ENCODE assay signal across 18 cellular contexts in genomic region chr17:82596837-82597672, GRCh38.
"Had no signal": no experiment of that assay in that cellular context is flagged by ENCODE, and none has a peak within 500 bp of the region (broad histone marks: within the 10 kb centered on the region; RNA-seq: fewer than 3 reads in every experiment).

No MANE protein-coding gene starts in this region.

- H3K9me3 Mint-ChIP-seq: activated CD4-positive, alpha-beta T cell treated with anti-CD3 and anti-CD28 coated beads, Interleukin-2, amount 10 ng/mL, durations not matched to agents 24 days and 14 days; activated T-helper 17 cell treated with anti-CD3 and anti-CD28 coated beads, Interleukin-2, amount 50 U/mL, for 72 hours; neural progenitor cell; stimulated activated effector memory CD8-positive, alpha-beta T cell treated with anti-CD3 and anti-CD28 coated beads, Interleukin-12 subunit alpha, Interleukin-12 subunit beta, amount 100 ng/mL, for 72 hours; T-helper 2 cell treated with Interferon-gamma antibody and Interleukin-4, amounts not matched to agents 5 μg/mL and 100 μg/mL, for 36 hours had no signal

- H3K4me2 ChIP-seq: neural progenitor cell had no signal

- H3K36me3 ChIP-seq: neural progenitor cell had no signal

- H3K9me3 ChIP-seq: body of pancreas, pancreas, vagina had no signal

- H3K27me3 Mint-ChIP-seq: activated CD4-positive, alpha-beta T cell treated with anti-CD3 and anti-CD28 coated beads, Interleukin-2, amount 10 ng/mL, durations not matched to agents 24 days and 14 days; activated T-helper 17 cell treated with anti-CD3 and anti-CD28 coated beads, Interleukin-2, amount 50 U/mL, for 72 hours had no signal

- H3K27ac ChIP-seq: body of pancreas, coronary artery, neural progenitor cell, pancreas, vagina had no signal

- H3K9ac ChIP-seq: neural progenitor cell had no signal

- H3K4me3 ChIP-seq: body of pancreas, coronary artery, neural progenitor cell, pancreas, vagina had no signal

- ATAC-seq: activated T-helper 17 cell treated with anti-CD3 and anti-CD28 coated beads, Interleukin-2, amount 50 U/mL, for 72 hours; body of pancreas; pancreas; stimulated activated effector memory CD8-positive, alpha-beta T cell treated with anti-CD3 and anti-CD28 coated beads, Interleukin-12 subunit alpha, Interleukin-12 subunit beta, amount 100 ng/mL, for 72 hours had no signal

- DNase-seq: activated CD4-positive, alpha-beta T cell treated with anti-CD3 and anti-CD28 coated beads, Interleukin-2, amount 10 ng/mL, durations not matched to agents 24 days and 14 days; activated CD4-positive, CD25-positive, alpha-beta regulatory T cell; activated naive CD4-positive, alpha-beta T cell treated with anti-CD3 and anti-CD28 coated beads, Interleukin-2, amount 50 U/mL, for 16 hours; body of pancreas; central memory CD4-positive, alpha-beta T cell; foreskin fibroblast; glutamatergic neuron; hypothalamus; midbrain; stimulated activated CD4-positive, alpha-beta T cell treated with anti-CD3 and anti-CD28 coated beads, Interleukin-12 subunit alpha, Interleukin-12 subunit beta, amount 100 ng/mL, for 4 hours; SW 1271 had no signal

- H3K27ac Mint-ChIP-seq: activated CD4-positive, alpha-beta T cell treated with anti-CD3 and anti-CD28 coated beads, Interleukin-2, amount 10 ng/mL, durations not matched to agents 24 days and 14 days; activated T-helper 17 cell treated with anti-CD3 and anti-CD28 coated beads, Interleukin-2, amount 50 U/mL, for 72 hours; neural progenitor cell; T-helper 2 cell treated with Interferon-gamma antibody and Interleukin-4, amounts not matched to agents 5 μg/mL and 100 μg/mL, for 36 hours had no signal

- H3K27me3 ChIP-seq: body of pancreas, neural progenitor cell, pancreas, vagina had no signal

- H2AFZ ChIP-seq: neural progenitor cell had no signal

- H3K4me3 Mint-ChIP-seq: activated CD4-positive, alpha-beta T cell treated with anti-CD3 and anti-CD28 coated beads, Interleukin-2, amount 10 ng/mL, durations not matched to agents 24 days and 14 days; activated T-helper 17 cell treated with anti-CD3 and anti-CD28 coated beads, Interleukin-2, amount 50 U/mL, for 72 hours; neural progenitor cell; stimulated activated effector memory CD8-positive, alpha-beta T cell treated with anti-CD3 and anti-CD28 coated beads, Interleukin-12 subunit alpha, Interleukin-12 subunit beta, amount 100 ng/mL, for 72 hours; T-helper 2 cell treated with Interferon-gamma antibody and Interleukin-4, amounts not matched to agents 5 μg/mL and 100 μg/mL, for 36 hours had no signal
